ENCODE assay signal across 21 cellular contexts in genomic region chr13:29509999-29510586, GRCh38.
A peak's percentile ranks its signal among the peaks of the same experiment; 100 is the strongest.
DNase-seq lines count a peak whose midpoint lies in the region; ATAC-seq and TF ChIP-seq lines count a peak whose summit lies in the region.
"Had no signal": no experiment of that assay in that cellular context is flagged by ENCODE, and none has a peak within 500 bp of the region (broad histone marks: within the 10 kb centered on the region; RNA-seq: fewer than 3 reads in every experiment).

No MANE protein-coding gene starts in this region.

- H3K36me3 Mint-ChIP-seq in activated naive CD4-positive, alpha-beta T cell treated with anti-CD3 and anti-CD28 coated beads for 36 hours (ENCODE audit: low read depth) = peaks cover 18% of the 10 kb centered on the region
- H3K36me3 Mint-ChIP-seq in activated naive CD4-positive, alpha-beta T cell treated with anti-CD3 and anti-CD28 coated beads, Interleukin-2, amount 50 U/mL, for 72 hours = peaks cover 0 to 6% of the 10 kb centered on the region in 2 donors
- peaks cover 3% of the 10 kb centered on the region for H3K36me3 Mint-ChIP-seq in T-helper 17 cell (ENCODE audit: low read depth)
- H3K36me3 Mint-ChIP-seq in stimulated activated naive B cell treated with anti-CD40 and anti-IgM and Interleukin-4, amounts not matched to agents 10 μg/mL and 1 μg/mL and 100 μg/mL, for 72 hours = peaks cover 34 to 44% of the 10 kb centered on the region in 2 donors

- CTCF ChIA-PET in activated naive CD4-positive, alpha-beta T cell treated with anti-CD3 and anti-CD28 coated beads for 36 hours (lab: Charles Lee) = interaction anchor here (0.6 kb wide), 1 partner anchor 32 kb away, joined by 3 read pairs; no protein-coding TSS in a partner anchor

- no peaks in the 10 kb centered on the region for H3K9me3 Mint-ChIP-seq in activated naive CD4-positive, alpha-beta T cell treated with anti-CD3 and anti-CD28 coated beads for 36 hours
- no peaks in the 10 kb centered on the region for H3K9me3 Mint-ChIP-seq in activated naive CD4-positive, alpha-beta T cell treated with anti-CD3 and anti-CD28 coated beads, Interleukin-2, amount 50 U/mL, for 72 hours
- no peaks in the 10 kb centered on the region for H3K9me3 Mint-ChIP-seq in stimulated activated naive B cell treated with anti-CD40 and anti-IgM and Interleukin-4, amounts not matched to agents 10 μg/mL and 1 μg/mL and 100 μg/mL, for 72 hours
- H3K9me3 Mint-ChIP-seq: mesothelial cell of epicardium had no signal

- H3K9me3 ChIP-seq in T-helper 17 cell (ENCODE audit: control insufficient read depth, low read length, poor library complexity, severe bottlenecking) = no peaks in the 10 kb centered on the region
- H3K9me3 ChIP-seq: transverse colon had no signal

- no peak for TF ChIP-seq POLR2A in GM18505 (IDR thresholded peaks at IDR 0.05; ENCODE audit: borderline replicate concordance, extremely low read depth, insufficient read depth, insufficient read length)

- no peaks in the 10 kb centered on the region for H3K27me3 Mint-ChIP-seq in activated naive CD4-positive, alpha-beta T cell treated with anti-CD3 and anti-CD28 coated beads for 36 hours (ENCODE audit: low read depth)
- H3K27me3 Mint-ChIP-seq in T-helper 17 cell = no peaks in the 10 kb centered on the region
- H3K27me3 Mint-ChIP-seq in stimulated activated naive B cell treated with anti-CD40 and anti-IgM and Interleukin-4, amounts not matched to agents 10 μg/mL and 1 μg/mL and 100 μg/mL, for 72 hours = peaks cover 4 to 6% of the 10 kb centered on the region in 2 donors

- H3K27ac Mint-ChIP-seq in activated naive CD4-positive, alpha-beta T cell treated with anti-CD3 and anti-CD28 coated beads for 36 hours = peak overlapping the region; percentile 36
- H3K27ac Mint-ChIP-seq in activated naive CD4-positive, alpha-beta T cell treated with anti-CD3 and anti-CD28 coated beads, Interleukin-2, amount 50 U/mL, for 72 hours = no peak overlapping the region
- peak overlapping the region; percentile 3 for H3K27ac Mint-ChIP-seq in T-helper 17 cell
- peak overlapping the region; percentile 82 for H3K27ac Mint-ChIP-seq in stimulated activated naive B cell treated with anti-CD40 and anti-IgM and Interleukin-4, amounts not matched to agents 10 μg/mL and 1 μg/mL and 100 μg/mL, for 72 hours
- H3K27ac Mint-ChIP-seq: mesothelial cell of epicardium had no signal

- intact Hi-C loops in activated naive CD4-positive, alpha-beta T cell treated with anti-CD3 and anti-CD28 coated beads for 36 hours (cut with micrococcal nuclease) = no loop called here

- peaks cover 3% of the 10 kb centered on the region for H3K4me1 Mint-ChIP-seq in activated naive CD4-positive, alpha-beta T cell treated with anti-CD3 and anti-CD28 coated beads for 36 hours (ENCODE audit: low read depth)
- H3K4me1 Mint-ChIP-seq in T-helper 17 cell = no peaks in the 10 kb centered on the region
- H3K4me1 Mint-ChIP-seq in stimulated activated naive B cell treated with anti-CD40 and anti-IgM and Interleukin-4, amounts not matched to agents 10 μg/mL and 1 μg/mL and 100 μg/mL, for 72 hours = no peaks in the 10 kb centered on the region
- H3K4me1 Mint-ChIP-seq: CD14-positive monocyte had no signal

- no peak overlapping the region for H3K4me3 Mint-ChIP-seq in activated naive CD4-positive, alpha-beta T cell treated with anti-CD3 and anti-CD28 coated beads for 36 hours
- no peak overlapping the region for H3K4me3 Mint-ChIP-seq in T-helper 17 cell
- H3K4me3 Mint-ChIP-seq in stimulated activated naive B cell treated with anti-CD40 and anti-IgM and Interleukin-4, amounts not matched to agents 10 μg/mL and 1 μg/mL and 100 μg/mL, for 72 hours = no peak overlapping the region
- H3K4me3 Mint-ChIP-seq: CD14-positive monocyte, mesothelial cell of epicardium had no signal

- no peak for DNase-seq in activated naive CD4-positive, alpha-beta T cell treated with anti-CD3 and anti-CD28 coated beads for 36 hours
- DNase-seq in activated naive CD4-positive, alpha-beta T cell treated with anti-CD3 and anti-CD28 coated beads, Interleukin-2, amount 50 U/mL, for 72 hours (ENCODE audit: low spot score in 2 of 2) = no peak
- DNase-seq in T-helper 17 cell = no peak
- peak; percentile 27 for DNase-seq in fibroblast of peridontal ligament (ENCODE audit: extremely low read depth)
- DNase-seq in stimulated activated naive B cell treated with anti-CD40 and anti-IgM and Interleukin-4, amounts not matched to agents 10 μg/mL and 1 μg/mL and 100 μg/mL, for 72 hours = no peak
- DNase-seq: activated effector memory CD4-positive, alpha-beta T cell treated with Interleukin-2 at 50 U/mL for 16 hours; Karpas-422; left colon; NCI-H1105 treated with DMSO at 0.1 percent for 48 hours; NCI-H2107; NCI-H526; stimulated activated CD4-positive, alpha-beta T cell treated with anti-CD3 and anti-CD28 coated beads, Interleukin-15, amount 100 ng/mL, for 24 hours; stimulated activated naive CD4-positive, alpha-beta T cell; T-helper 2 cell; transverse colon had no signal

- no peak for ATAC-seq in activated naive CD4-positive, alpha-beta T cell treated with anti-CD3 and anti-CD28 coated beads, Interleukin-2, amount 50 U/mL, for 72 hours
- ATAC-seq in T-helper 17 cell (no peak), GM18505 (IDR thresholded peaks at IDR 0.05; ENCODE audit: unreplicated experiment) (no peak), HG02970 (IDR thresholded peaks at IDR 0.05; ENCODE audit: low FRiP score, unreplicated experiment) (no peak), GM21367 (IDR thresholded peaks at IDR 0.05; ENCODE audit: unreplicated experiment) (no peak)
- no peak for ATAC-seq in stimulated activated naive B cell treated with anti-CD40 and anti-IgM and Interleukin-4, amounts not matched to agents 10 μg/mL and 1 μg/mL and 100 μg/mL, for 72 hours (replicated peaks)
- ATAC-seq: HCT116, left colon had no signal

Comparison
In these comparisons a context has a peak if more than half of its experiments do, and no peak if none do; other contexts are left out.
1. H3K27ac Mint-ChIP-seq: peak in activated naive CD4-positive, alpha-beta T cell treated with anti-CD3 and anti-CD28 coated beads for 36 hours (single experiment), T-helper 17 cell (single experiment) and stimulated activated naive B cell treated with anti-CD40 and anti-IgM and Interleukin-4, amounts not matched to agents 10 μg/mL and 1 μg/mL and 100 μg/mL, for 72 hours (single experiment); none in activated naive CD4-positive, alpha-beta T cell treated with anti-CD3 and anti-CD28 coated beads, Interleukin-2, amount 50 U/mL, for 72 hours (0 of 2).